ENCODE assay signal across 10 cellular contexts in the genomic region with DNA sequence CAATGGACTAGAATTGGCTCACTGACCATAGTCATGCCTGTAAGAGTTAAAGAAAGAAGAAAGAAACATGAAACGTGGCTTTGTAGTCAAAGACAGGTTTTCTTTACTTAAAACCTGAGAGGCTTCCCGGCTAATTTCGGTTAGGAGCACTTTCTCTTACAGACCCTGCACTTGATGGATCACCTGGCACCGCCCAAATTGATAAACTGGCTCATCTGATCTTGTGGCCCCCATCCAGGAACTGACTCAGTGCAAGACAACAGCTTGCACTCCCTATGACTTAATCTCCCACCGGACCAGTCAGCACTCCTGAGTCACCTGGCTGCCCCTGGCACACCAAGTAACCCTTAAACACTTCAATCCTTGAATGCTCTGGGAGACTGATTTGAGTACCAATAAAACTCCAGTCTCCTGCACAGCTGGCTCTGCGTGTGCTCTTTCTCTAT. TPM values are rescaled to one million over a fixed set of nuclear protein-coding genes. Genes with fewer than 3 reads are reported as not detected.
A peak's percentile ranks its signal among the peaks of the same experiment; 100 is the strongest.
DNase-seq lines count a peak whose midpoint lies in the region; ATAC-seq, FAIRE-seq and TF ChIP-seq lines count a peak whose summit lies in the region.
"Had no signal": no experiment of that assay in that cellular context is flagged by ENCODE, and none has a peak within 500 bp of the region (broad histone marks: within the 10 kb centered on the region; RNA-seq: fewer than 3 reads in every experiment).

No MANE protein-coding gene starts in this region.

- POLR2A ChIA-PET in A549 (lab: Yijun Ruan, JAX): interaction anchor here (1.8 kb wide), 1 partner anchor 37 kb away, joined by 6 read pairs; a partner anchor contains a TSS

- H3K27me3 ChIP-seq in mesendoderm (ENCODE audit: insufficient read depth, low read length, poor library complexity): peaks cover 2% of the 10 kb centered on the region

- no peak for TF ChIP-seq POLR2A in A549 (IDR thresholded peaks at IDR 0.05; ENCODE audit: low read length)

- H2BK120ac ChIP-seq in mesendoderm (ENCODE audit: low read depth, low read length): no peak overlapping the region

- H3K27ac ChIP-seq in A549: peak overlapping the region; percentile 48 to 87
- no peak overlapping the region for H3K27ac ChIP-seq in mesendoderm (ENCODE audit: low read depth, low read length)

- H3K27me3 Mint-ChIP-seq in activated T-helper 17 cell treated with anti-CD3 and anti-CD28 coated beads, Interleukin-2, amount 50 U/mL, for 72 hours: no peaks in the 10 kb centered on the region
- H3K27me3 Mint-ChIP-seq: memory B cell had no signal

- CTCF ChIA-PET in A549 (lab: Yijun Ruan, JAX): interaction anchor here (0.6 to 3.5 kb wide), 19 partner anchors 9 to 679 kb away, joined by 3 to 18 read pairs (median 4); a partner anchor contains a TSS

- TF ChIP-seq EP300 in A549 (IDR thresholded peaks at IDR 0.05): no peak

- peaks cover 30% of the 10 kb centered on the region for H3K4me1 ChIP-seq in A549
- no peaks in the 10 kb centered on the region for H3K4me1 ChIP-seq in mesendoderm (ENCODE audit: control insufficient read depth, low read depth, low read length)

- ATAC-seq in A549: peak; percentile 89 to 92
- ATAC-seq in activated T-helper 17 cell treated with anti-CD3 and anti-CD28 coated beads, Interleukin-2, amount 50 U/mL, for 72 hours (replicated peaks): peak; percentile 77
- ATAC-seq in left cardiac atrium: peak; percentile 67 to 96
- ATAC-seq in HG03045 (IDR thresholded peaks at IDR 0.05; ENCODE audit: unreplicated experiment): no peak
- no peak for ATAC-seq in HG03469 (IDR thresholded peaks at IDR 0.05; ENCODE audit: unreplicated experiment)
- ATAC-seq in GM21737 (IDR thresholded peaks at IDR 0.05; ENCODE audit: unreplicated experiment): no peak

- H3K56ac ChIP-seq in mesendoderm (ENCODE audit: low read length): no peak overlapping the region

- WGBS in A549 (ENCODE audit: missing lambda C conversion rate): 9% methylated on average over 6 of the region's 6 CpGs
- WGBS in mesendoderm (ENCODE audit: extremely low coverage, insufficient coverage, low lambda C conversion rate): no CpG with 5 or more reads among the region's 6 CpGs

- no peak overlapping the region for H2BK15ac ChIP-seq in mesendoderm (replicated peaks; ENCODE audit: low read depth)

- H3K27ac Mint-ChIP-seq in activated T-helper 17 cell treated with anti-CD3 and anti-CD28 coated beads, Interleukin-2, amount 50 U/mL, for 72 hours: no peak overlapping the region
- H3K27ac Mint-ChIP-seq: memory B cell had no signal

- no peak overlapping the region for H3K18ac ChIP-seq in mesendoderm (ENCODE audit: low read length)

- no peaks in the 10 kb centered on the region for H3K79me2 ChIP-seq in mesendoderm (ENCODE audit: control insufficient read depth, insufficient read depth, low read length)

- no peak overlapping the region for H2BK5ac ChIP-seq in mesendoderm (ENCODE audit: low read length)

- no peaks in the 10 kb centered on the region for H3K9me3 Mint-ChIP-seq in activated T-helper 17 cell treated with anti-CD3 and anti-CD28 coated beads, Interleukin-2, amount 50 U/mL, for 72 hours
- H3K9me3 Mint-ChIP-seq: memory B cell had no signal

- no peaks in the 10 kb centered on the region for H3K9me3 ChIP-seq in A549

- H3K4me1 Mint-ChIP-seq in activated T-helper 17 cell treated with anti-CD3 and anti-CD28 coated beads, Interleukin-2, amount 50 U/mL, for 72 hours: peaks cover 8% of the 10 kb centered on the region

- no peak overlapping the region for H4K8ac ChIP-seq in mesendoderm (ENCODE audit: low read depth, low read length)

- DNase-seq in A549 (ENCODE audit: low read depth in 1 of 2, low spot score in 1 of 2) (peak; percentile 40 to 71), H4 (ENCODE audit: low spot score) (peak; percentile 44), left cardiac atrium (peak; percentile 47), mesendoderm (no peak)
- DNase-seq: DMS153 had no signal

- H3K4ac ChIP-seq in mesendoderm (ENCODE audit: low read depth, low read length): no peak overlapping the region

- TF ChIP-seq RAD21 in A549 (conservative IDR thresholded peaks at IDR 0.05 in 1 of 2, IDR thresholded peaks at IDR 0.05 in 1 of 2): no peak

- H3K79me1 ChIP-seq in mesendoderm (ENCODE audit: low read length): peaks cover 2% of the 10 kb centered on the region

- intact Hi-C loops in left cardiac atrium (cut with DNase I): no loop called here

- H2AK5ac ChIP-seq in mesendoderm (ENCODE audit: low read length): no peak overlapping the region

- H3K4me2 ChIP-seq in A549 (peak overlapping the region; percentile 63), mesendoderm (ENCODE audit: low read length) (no peak overlapping the region)

- H3K4me3 Mint-ChIP-seq in activated T-helper 17 cell treated with anti-CD3 and anti-CD28 coated beads, Interleukin-2, amount 50 U/mL, for 72 hours: no peak overlapping the region
- H3K4me3 Mint-ChIP-seq: memory B cell had no signal

- peaks cover under 1% of the 10 kb centered on the region for H3K36me3 ChIP-seq in mesendoderm (ENCODE audit: control insufficient read depth, insufficient read depth, low read length)

- H3K9ac ChIP-seq in mesendoderm (ENCODE audit: low read length): no peak overlapping the region

- no peak overlapping the region for H4K5ac ChIP-seq in mesendoderm (ENCODE audit: low read length)

- H3K23ac ChIP-seq in mesendoderm (ENCODE audit: low read length): no peak overlapping the region

- TF ChIP-seq CTCF in A549 (IDR thresholded peaks at IDR 0.05): no peak

- FAIRE-seq in A549 (lab: Jason Lieb, UNC): no peak

- peaks cover 87% of the 10 kb centered on the region for H3K36me3 Mint-ChIP-seq in activated T-helper 17 cell treated with anti-CD3 and anti-CD28 coated beads, Interleukin-2, amount 50 U/mL, for 72 hours (ENCODE audit: low read depth)

- H3K4me3 ChIP-seq in A549 (no peak overlapping the region), mesendoderm (ENCODE audit: low read length) (no peak overlapping the region)

TF ChIP-seq in A549, 52 proteins besides CTCF, POLR2A, EP300 and RAD21 (continues in another document):
- TF ChIP-seq, protein P1, sequence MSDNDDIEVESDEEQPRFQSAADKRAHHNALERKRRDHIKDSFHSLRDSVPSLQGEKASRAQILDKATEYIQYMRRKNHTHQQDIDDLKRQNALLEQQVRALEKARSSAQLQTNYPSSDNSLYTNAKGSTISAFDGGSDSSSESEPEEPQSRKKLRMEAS (IDR thresholded peaks at IDR 0.05): 0 out of 2 replicates have a peak, but pooled peaks have one; percentile 8
- TF ChIP-seq RNF2 (IDR thresholded peaks at IDR 0.05; ENCODE audit: borderline replicate concordance, low read depth): no peak
- TF ChIP-seq FOSL2 (IDR thresholded peaks at IDR 0.05): peak; percentile 44; the same call in 1 of the 2 replicates
- peak; percentile 58; the same call in 1 of the 2 replicates for TF ChIP-seq FOSL2 (CRISPR knock-in tag; IDR thresholded peaks at IDR 0.05)
- TF ChIP-seq KDM5A (IDR thresholded peaks at IDR 0.05): no peak
- TF ChIP-seq MAZ (IDR thresholded peaks at IDR 0.05; ENCODE audit: borderline replicate concordance, low read depth, low read length): no peak
- no peak for TF ChIP-seq SMC3 (IDR thresholded peaks at IDR 0.05)
- no peak for TF ChIP-seq ZNF302 (CRISPR knock-in tag; IDR thresholded peaks at IDR 0.05)
- TF ChIP-seq, protein P2, sequence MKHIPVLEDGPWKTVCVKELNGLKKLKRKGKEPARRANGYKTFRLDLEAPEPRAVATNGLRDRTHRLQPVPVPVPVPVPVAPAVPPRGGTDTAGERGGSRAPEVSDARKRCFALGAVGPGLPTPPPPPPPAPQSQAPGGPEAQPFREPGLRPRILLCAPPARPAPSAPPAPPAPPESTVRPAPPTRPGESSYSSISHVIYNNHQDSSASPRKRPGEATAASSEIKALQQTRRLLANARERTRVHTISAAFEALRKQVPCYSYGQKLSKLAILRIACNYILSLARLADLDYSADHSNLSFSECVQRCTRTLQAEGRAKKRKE (CRISPR knock-in tag; IDR thresholded peaks at IDR 0.05; ENCODE audit: low read depth): no peak
- TF ChIP-seq ZSCAN20 (CRISPR knock-in tag; IDR thresholded peaks at IDR 0.05): no peak
- TF ChIP-seq EHMT2 (IDR thresholded peaks at IDR 0.05; ENCODE audit: low read depth): no peak
- no peak for TF ChIP-seq RARB (CRISPR knock-in tag; IDR thresholded peaks at IDR 0.05)
- TF ChIP-seq GATA3 (IDR thresholded peaks at IDR 0.05; ENCODE audit: borderline replicate concordance): peak; percentile 35; the same call in 1 of the 2 replicates
- no peak for TF ChIP-seq CHD2 (IDR thresholded peaks at IDR 0.05; ENCODE audit: low read length, partially characterized antibody)
- TF ChIP-seq CBX8 (IDR thresholded peaks at IDR 0.05): no peak
- TF ChIP-seq RFX5 (IDR thresholded peaks at IDR 0.05): no peak

RNA-seq across cellular contexts. Expression of a gene that starts 12.3 kb away (rescaled TPM):
- polyA plus RNA-seq in A549 (2011; rRNA removed) (113 and 177 TPM in 2 replicates), A549 (2017; fragmentation: RNase III; extraction: RNeasy Plus Mini Kit Qiagen cat#74134 plus additional on column Dnase treatment) (118 to 152 TPM (median 121 TPM) in 3 replicates)
- 112 and 120 TPM in 2 replicates for polyA plus RNA-seq in A549 (2012; cell fraction: cytosol; rRNA removed)
- 35.5 and 56.5 TPM in 2 replicates for polyA plus RNA-seq in A549 (2012; cell fraction: nucleus; rRNA removed)
- 29.2 and 36.2 TPM in 2 replicates for polyA minus RNA-seq in A549 (2011; rRNA and poly(A)+ RNA removed)
- 137 and 156 TPM in 2 replicates for total RNA-seq in H4 (2014; rRNA removed; shearing (Covaris generic))
- 100 to 1,000 TPM in 1 of 2 donors, 10 to 100 TPM in 1; 90.4 to 109 TPM for total RNA-seq in activated T-helper 17 cell treated with anti-CD3 and anti-CD28 coated beads, Interleukin-2, amount 50 U/mL, for 72 hours
- total RNA-seq in left cardiac atrium: 100 to 1,000 TPM in 1 of 2 donors, 10 to 100 TPM in 1; 91.3 to 101 TPM
- 112 TPM for polyA plus RNA-seq in mesendoderm (2013, experiment 1 of 2)
- polyA plus RNA-seq in mesendoderm (2013, experiment 2 of 2): 114 TPM

RNA-seq across cellular contexts. Expression of a gene that starts 37.0 kb away (rescaled TPM):
- polyA plus RNA-seq in A549 (2011; rRNA removed) (173 and 230 TPM in 2 replicates), A549 (2017; fragmentation: RNase III; extraction: RNeasy Plus Mini Kit Qiagen cat#74134 plus additional on column Dnase treatment) (152 to 178 TPM (median 161 TPM) in 3 replicates)
- 185 and 217 TPM in 2 replicates for polyA plus RNA-seq in A549 (2012; cell fraction: cytosol; rRNA removed)
- polyA plus RNA-seq in A549 (2012; cell fraction: nucleus; rRNA removed): 111 and 117 TPM in 2 replicates
- polyA minus RNA-seq in A549 (2011; rRNA and poly(A)+ RNA removed): 40.2 and 46.0 TPM in 2 replicates
- 172 and 189 TPM in 2 replicates for total RNA-seq in H4 (2014; rRNA removed; shearing (Covaris generic))
- total RNA-seq in activated T-helper 17 cell treated with anti-CD3 and anti-CD28 coated beads, Interleukin-2, amount 50 U/mL, for 72 hours: 10 to 100 TPM; 52.6 to 64.1 TPM
- 100 to 1,000 TPM; 103 to 108 TPM for total RNA-seq in left cardiac atrium
- 183 TPM for polyA plus RNA-seq in mesendoderm (2013, experiment 1 of 2)
- polyA plus RNA-seq in mesendoderm (2013, experiment 2 of 2): 184 TPM

Comparison
In these comparisons a context has a peak if more than half of its experiments do, and no peak if none do; other contexts are left out.
1. ATAC-seq: peak in A549 (2 of 2), activated T-helper 17 cell treated with anti-CD3 and anti-CD28 coated beads, Interleukin-2, amount 50 U/mL, for 72 hours (single experiment) and left cardiac atrium (2 of 2); none in HG03045 (single experiment), HG03469 (single experiment) and GM21737 (single experiment).